Comparison of ENCODE assay signal across 8 cellular contexts in the genomic region with DNA sequence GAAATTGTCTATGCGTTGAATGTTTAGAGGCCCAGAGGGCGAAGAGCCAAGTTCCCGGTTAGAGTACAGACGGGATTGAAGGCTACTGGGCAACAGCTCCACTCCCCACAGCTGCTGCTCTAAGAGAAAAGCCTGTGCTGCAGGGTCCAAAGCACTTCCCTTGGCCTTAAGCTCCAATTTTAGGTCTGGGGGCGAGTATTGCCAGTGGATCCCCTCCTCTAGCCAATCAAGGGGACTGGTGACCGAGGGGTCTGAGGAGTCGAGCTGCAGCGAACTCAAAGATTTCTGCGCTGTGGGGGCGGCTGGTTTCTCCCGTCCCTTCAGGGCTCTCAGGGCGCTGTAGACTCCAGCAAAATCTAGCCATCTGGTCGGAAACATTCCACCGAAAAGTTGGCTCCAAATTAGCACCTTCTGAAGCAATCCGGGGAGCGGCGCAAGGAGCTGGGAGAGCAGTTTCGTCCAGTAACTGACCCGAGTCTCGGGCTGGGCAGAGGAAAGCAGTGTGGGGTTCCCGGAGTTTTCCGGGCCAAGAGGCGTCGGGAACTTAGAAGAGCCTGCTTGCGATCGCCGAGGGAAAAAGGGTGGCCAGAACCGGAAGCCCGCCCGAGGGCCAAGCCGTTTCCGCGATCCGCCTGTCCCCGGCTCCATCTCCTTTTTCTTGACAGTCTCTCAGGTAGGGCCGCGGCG. TPM values are rescaled to one million over a fixed set of nuclear protein-coding genes. Genes with fewer than 3 reads are reported as not detected.
DNase-seq lines count a peak whose midpoint lies in the region; ATAC-seq, FAIRE-seq and TF ChIP-seq lines count a peak whose summit lies in the region.

No MANE protein-coding gene starts in this region.

- no peaks in the 10 kb centered on the region for H3K9me3 ChIP-seq in pancreas

- H3K4me1 ChIP-seq in pancreas: peaks cover 6 to 20% (median 8%) of the 10 kb centered on the region in 3 donors

- in situ Hi-C loops in ACHN (cut with HindIII; ENCODE audit: low pct_ligation_motif_present, low pct_unique_long_range_greater_than_20kb, low sequenced_read_pairs): no loop called here

- DNase-seq in ACHN (peak; percentile 45), GM06990 (ENCODE audit: extremely low read depth, insufficient read length) (no peak), NCI-H226 (peak; percentile 26), glomerular visceral epithelial cell (ENCODE audit: extremely low spot score) (peak; percentile 51), pancreas (peak in 5 of 6 donors; percentile 58 to 86 (median 61)), ecto neural progenitor cell (ENCODE audit: low spot score) (no peak)
- peak; percentile 17 for DNase-seq in activated naive CD4-positive, alpha-beta T cell treated with anti-CD3 and anti-CD28 coated beads, Interleukin-2, amount 50 U/mL, for 16 hours

- intact Hi-C loops in pancreas (cut with DNase I): no loop called here

- ATAC-seq in HG02678 (IDR thresholded peaks at IDR 0.05; ENCODE audit: unreplicated experiment) (peak; percentile 17), pancreas (peak; percentile 40 to 55 (median 50))

- H3K27me3 ChIP-seq in GM06990 (replicated peaks; ENCODE audit: control insufficient read depth, insufficient read depth, low read length) (no peaks in the 10 kb centered on the region), pancreas (no peaks in the 10 kb centered on the region)

- 1% methylated on average over 36 to 38 of the region's 38 CpGs for whole genome bisulfite sequencing in pancreas, 2 donors

- peak overlapping the region; percentile 97 to 100 (median 98) for H3K27ac ChIP-seq in pancreas

- peak overlapping the region; percentile 97 for H3K4me3 ChIP-seq in GM06990 (replicated peaks; ENCODE audit: low read depth, low read length)
- peak overlapping the region; percentile 47 to 95 (median 92) for H3K4me3 ChIP-seq in pancreas

- no peak for TF ChIP-seq CTCF in GM06990 (IDR thresholded peaks at IDR 0.05; ENCODE audit: insufficient read depth, low read length, poor library complexity, severe bottlenecking)
- no peak for TF ChIP-seq CTCF in pancreas (IDR thresholded peaks at IDR 0.05)

- H3K36me3 ChIP-seq in GM06990 (ENCODE audit: control insufficient read depth, insufficient read depth, low read length): peaks cover under 1% of the 10 kb centered on the region
- H3K36me3 ChIP-seq in pancreas: no peaks in the 10 kb centered on the region

- FAIRE-seq in pancreas (lab: Jason Lieb, UNC): no peak

RNA-seq across cellular contexts. Expression of gene PPP1R15B, which starts 0.7 kb away (rescaled TPM):
- 10 to 100 TPM; 16.4 to 47.9 (median 23.4) TPM for total RNA-seq in pancreas
- polyA plus RNA-seq in pancreas: 10 to 100 TPM in 1 of 2 donors, 1 to 10 TPM in 1; 7.8 to 11.8 TPM

RNA-seq across cellular contexts. Expression of gene PLEKHA6, which starts 51.2 kb away (rescaled TPM):
- total RNA-seq in pancreas: 10 to 100 TPM in 5 of 6 donors, 1 to 10 TPM in 1; 9.5 to 23.8 (median 15.0) TPM
- polyA plus RNA-seq in pancreas: 10 to 100 TPM; 13.2 to 18.5 TPM

Comparison
In these comparisons a context has a peak if more than half of its experiments do, and no peak if none do; other contexts are left out.
1. DNase-seq: peak in ACHN (single experiment), NCI-H226 (single experiment), activated naive CD4-positive, alpha-beta T cell treated with anti-CD3 and anti-CD28 coated beads, Interleukin-2, amount 50 U/mL, for 16 hours (single experiment), glomerular visceral epithelial cell (single experiment) and pancreas (5 of 6); none in GM06990 (single experiment) and ecto neural progenitor cell (single experiment).